Comparison of ENCODE assay signal across 10 cellular contexts in genomic region chr3:16240229-16241023, GRCh38. TPM values are rescaled to one million over a fixed set of nuclear protein-coding genes. Genes with fewer than 3 reads are reported as not detected.
DNase-seq lines count a peak whose midpoint lies in the region; ATAC-seq and TF ChIP-seq lines count a peak whose summit lies in the region.
"Had no signal": no experiment of that assay in that cellular context is flagged by ENCODE, and none has a peak within 500 bp of the region (broad histone marks: within the 10 kb centered on the region; RNA-seq: fewer than 3 reads in every experiment).

No MANE protein-coding gene starts in this region.

- peak; percentile 40 to 49 for DNase-seq in AML-193 (lab: John Stamatoyannopoulos, UW)
- DNase-seq in LoVo (ENCODE audit: low spot score): peak; percentile 11
- peak; percentile 65 for DNase-seq in mammary epithelial cell
- no peak for DNase-seq in omental fat pad (ENCODE audit: low spot score)
- DNase-seq in GM13977 (ENCODE audit: low spot score): no peak
- DNase-seq in DMS114 treated with DMSO at 0.1 percent for 48 hours (lab: John Stamatoyannopoulos, UW; ENCODE audit: unreplicated experiment): no peak
- DNase-seq: effector CD8-positive, alpha-beta T cell; NCI-H1436 treated with DMSO at 0.1 percent for 48 hours had no signal

- peak; percentile 75 for ATAC-seq in omental fat pad (ENCODE audit: low FRiP score)
- ATAC-seq in GM18909 (IDR thresholded peaks at IDR 0.05; ENCODE audit: poor library complexity, unreplicated experiment): no peak
- ATAC-seq in HG03342 (IDR thresholded peaks at IDR 0.05; ENCODE audit: unreplicated experiment): no peak

- dilution Hi-C loops in mammary epithelial cell (cut with HindIII; ENCODE audit: low sequenced_read_pairs): no loop called here

- intact Hi-C loops in mammary epithelial cell (cut with micrococcal nuclease): no loop called here

- CTCF ChIA-PET in mammary epithelial cell (lab: Charles Lee; ENCODE audit: low non-redundant PET): no interaction called here

- H3K27ac ChIP-seq in mammary epithelial cell (ENCODE audit: insufficient read depth, low read depth, low read length): no peak overlapping the region

- H4K20me1 ChIP-seq in mammary epithelial cell (ENCODE audit: insufficient read depth, low read length): no peaks in the 10 kb centered on the region

- H3K4me2 ChIP-seq in mammary epithelial cell (ENCODE audit: insufficient read depth, low read depth, low read length): no peak overlapping the region

- 38% methylated on average over 4 of the region's 6 CpGs for WGBS in mammary epithelial cell (ENCODE audit: low coverage, missing lambda C conversion rate)

- in situ Hi-C loops in mammary epithelial cell (cut with MboI; ENCODE audit: low sequenced_read_pairs in 2 of 2) (loop anchor here (10.0 to 25.0 kb wide), 5 partner anchors 56 to 628 kb away; partner anchors contain the start of genes BTD (in 1 of the 2) and HACL1 (in 1 of the 2)), GM13977 (cut with MboI; ENCODE audit: low pct_unique_long_range_greater_than_20kb, low sequenced_read_pairs, unreplicated experiment) (loop anchor here (10.0 kb wide), 1 partner anchor 186 kb away; no protein-coding TSS in a partner anchor)

- H3K9me3 ChIP-seq in mammary epithelial cell (replicated peaks; ENCODE audit: insufficient read depth, low read length): no peaks in the 10 kb centered on the region

- no peak overlapping the region for H3K9ac ChIP-seq in mammary epithelial cell (ENCODE audit: insufficient read depth, low read length)

- no TSS peak for BruUV-seq in mammary epithelial cell (replicated peaks; lab: Mats Ljungman, UMichigan)

- H3K4me1 ChIP-seq in mammary epithelial cell (ENCODE audit: insufficient read depth, low read length): peaks cover 8% of the 10 kb centered on the region

- no peaks in the 10 kb centered on the region for H3K79me2 ChIP-seq in mammary epithelial cell (ENCODE audit: insufficient read depth, low read length)

- no peak overlapping the region for H3K4me3 ChIP-seq in mammary epithelial cell (replicated peaks in 1 of 3; ENCODE audit: insufficient read depth in 1 of 3, low read depth in 2 of 3, low read length in 3 of 3)

- no peaks in the 10 kb centered on the region for H3K27me3 ChIP-seq in mammary epithelial cell (ENCODE audit: insufficient read depth, low read length)

- no peaks in the 10 kb centered on the region for H3K36me3 ChIP-seq in mammary epithelial cell (ENCODE audit: insufficient read depth, low read length)

- H2AFZ ChIP-seq in mammary epithelial cell (ENCODE audit: low read depth, low read length): no peak overlapping the region

- TF ChIP-seq CTCF in mammary epithelial cell (conservative IDR thresholded peaks at IDR 0.05 in 1 of 2, IDR thresholded peaks at IDR 0.05 in 1 of 2; ENCODE audit: extremely low read depth in 1 of 2, insufficient read depth in 1 of 2, low read depth in 1 of 2, low read length in 2 of 2): no peak
- TF ChIP-seq CTCF in omental fat pad (IDR thresholded peaks at IDR 0.05): no peak
- no peak for TF ChIP-seq CTCF in GM13977 (IDR thresholded peaks at IDR 0.05; ENCODE audit: extremely low read depth, insufficient read depth, missing control alignments)

RNA-seq across cellular contexts. Expression of gene DPH3, which starts 24.3 kb away (rescaled TPM):
- total RNA-seq in mammary epithelial cell (10 to 100 TPM; 16.3 to 27.8 TPM), omental fat pad (10 to 100 TPM; 16.7 to 33.7 (median 30.4) TPM)
- polyA plus RNA-seq in mammary epithelial cell: 10.2 TPM
- 2.6 TPM for polyA minus RNA-seq in mammary epithelial cell

RNA-seq across cellular contexts. Expression of gene OXNAD1, which starts 24.6 kb away (rescaled TPM):
- total RNA-seq in mammary epithelial cell (10 to 100 TPM; 11.3 to 13.7 TPM), omental fat pad (10 to 100 TPM; 13.7 to 21.3 (median 15.2) TPM)
- 8.4 TPM for polyA plus RNA-seq in mammary epithelial cell
- polyA minus RNA-seq in mammary epithelial cell: 16.7 TPM

Comparison
In these comparisons a context has a peak if more than half of its experiments do, and no peak if none do; other contexts are left out.
1. DNase-seq: peak in AML-193 (2 of 2), LoVo (single experiment) and mammary epithelial cell (single experiment); none in omental fat pad (single experiment), GM13977 (single experiment) and DMS114 treated with DMSO at 0.1 percent for 48 hours (single experiment).